ENCODE assay signal across 2 cellular contexts in genomic region chr22:45144928-45145327, GRCh38.
A peak's percentile ranks its signal among the peaks of the same experiment; 100 is the strongest.
TF ChIP-seq lines count a peak whose summit lies in the region.

No MANE protein-coding gene starts in this region.

TF ChIP-seq in IMR-90, 13 proteins besides CTCF, POLR2A, EP300 and RAD21:
- TF ChIP-seq FOS (IDR thresholded peaks at IDR 0.05; ENCODE audit: low read depth, low read length) (no peak), CEBPB (IDR thresholded peaks at IDR 0.05; ENCODE audit: low read depth, low read length) (peak; percentile 61)

TF ChIP-seq in H1, 55 proteins besides CTCF, POLR2A, EP300 and RAD21:
- TF ChIP-seq ATF3 (IDR thresholded peaks at IDR 0.05; ENCODE audit: insufficient read depth, low read depth, low read length), result no peak
- no peak for TF ChIP-seq YY1 (IDR thresholded peaks at IDR 0.05; ENCODE audit: low read depth, low read length)
- no peak for TF ChIP-seq KDM1A (IDR thresholded peaks at IDR 0.05; ENCODE audit: borderline replicate concordance, low read length)
- no peak for TF ChIP-seq SIN3A (conservative IDR thresholded peaks at IDR 0.05 in 1 of 2, IDR thresholded peaks at IDR 0.05 in 1 of 2; ENCODE audit: low read depth in 1 of 2, low read length in 2 of 2)
- no peak for TF ChIP-seq ASH2L (IDR thresholded peaks at IDR 0.05; ENCODE audit: low read length)
- no peak for TF ChIP-seq EGR1 (IDR thresholded peaks at IDR 0.05; ENCODE audit: borderline replicate concordance, low read depth, low read length)
- TF ChIP-seq RNF2 (IDR thresholded peaks at IDR 0.05; ENCODE audit: borderline replicate concordance, low read depth, low read length, missing control alignments, poor library complexity, severe bottlenecking), result no peak
- no peak for TF ChIP-seq KDM4A (IDR thresholded peaks at IDR 0.05; ENCODE audit: low read depth, low read length, severe bottlenecking)
- no peak for TF ChIP-seq CHD7 (IDR thresholded peaks at IDR 0.05; ENCODE audit: insufficient replicate concordance, low read length)
- TF ChIP-seq POLR2AphosphoS5 (IDR thresholded peaks at IDR 0.05; ENCODE audit: low read depth, low read length), result no peak
- TF ChIP-seq SP4 (IDR thresholded peaks at IDR 0.05; ENCODE audit: low read length), result no peak
- TF ChIP-seq CBX8 (IDR thresholded peaks at IDR 0.05; ENCODE audit: borderline replicate concordance, low read depth, low read length), result no peak
- TF ChIP-seq ATF2 (IDR thresholded peaks at IDR 0.05; ENCODE audit: low read length), result no peak
- TF ChIP-seq BACH1 (IDR thresholded peaks at IDR 0.05; ENCODE audit: low read length), result no peak
- TF ChIP-seq FOSL1 (IDR thresholded peaks at IDR 0.05; ENCODE audit: insufficient read depth, low read depth, low read length), result no peak
- TF ChIP-seq NANOG (IDR thresholded peaks at IDR 0.05; ENCODE audit: insufficient read depth, low read depth, low read length, poor library complexity, severe bottlenecking), result no peak
TF ChIP-seq in H1: peak in this region for 0.
